In the genomic region with DNA sequence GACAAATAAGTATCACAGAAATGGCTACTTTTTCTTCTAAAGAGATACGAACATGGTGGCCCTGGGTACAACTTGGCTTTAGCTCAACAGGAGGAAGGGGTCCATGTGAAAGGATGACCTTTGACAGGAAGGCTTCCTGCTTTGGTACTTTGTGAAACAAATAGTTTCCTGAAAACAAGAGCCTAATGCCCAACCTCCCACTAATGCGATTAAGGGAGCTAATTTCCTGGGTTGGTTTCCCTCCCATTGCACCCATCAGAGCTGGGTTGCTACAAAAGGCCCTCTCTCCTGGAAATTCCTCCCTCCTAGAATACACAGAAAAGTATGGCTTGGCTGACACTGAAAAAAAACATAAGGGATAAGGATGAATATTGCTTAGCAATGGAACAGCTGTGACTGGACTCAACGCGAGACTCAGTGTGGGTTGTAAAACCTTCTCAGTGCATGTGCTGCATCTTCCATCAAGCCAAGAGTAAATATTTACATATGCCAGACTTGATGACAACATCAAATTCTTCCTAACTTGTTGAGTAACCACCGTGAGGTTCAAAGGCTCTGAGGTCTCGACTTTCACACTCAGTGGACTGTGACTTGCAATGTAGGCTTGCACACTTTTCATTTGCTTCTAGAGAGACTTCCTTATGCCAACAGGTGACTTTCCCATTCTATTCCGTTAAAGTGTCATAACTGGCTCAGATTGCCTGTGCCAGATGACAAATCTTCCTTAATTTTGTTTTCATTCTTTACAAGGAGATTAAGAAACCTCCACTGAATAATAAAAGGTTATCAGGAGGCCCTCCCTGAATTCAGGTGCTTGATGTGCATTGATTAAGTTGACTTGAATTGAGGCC, we compare ENCODE assay signal across 19 cellular contexts.
A peak's percentile ranks its signal among the peaks of the same experiment; 100 is the strongest.
DNase-seq lines count a peak whose midpoint lies in the region; ATAC-seq and TF ChIP-seq lines count a peak whose summit lies in the region.
"Had no signal": no experiment of that assay in that cellular context is flagged by ENCODE, and none has a peak within 500 bp of the region (broad histone marks: within the 10 kb centered on the region; RNA-seq: fewer than 3 reads in every experiment).

No MANE protein-coding gene starts in this region.

- H3K4me1 ChIP-seq in A673 (ENCODE audit: insufficient read depth, low read length, poor library complexity, severe bottlenecking) (no peaks in the 10 kb centered on the region), lung (ENCODE audit: control insufficient read depth in 2 of 2, insufficient read depth in 2 of 2, low read length in 2 of 2) (no peaks in the 10 kb centered on the region), H9 (ENCODE audit: insufficient read depth, low read length) (peaks cover 6% of the 10 kb centered on the region; the same call in 1 of the 2 replicates)

- no peak overlapping the region for H3K4me3 Mint-ChIP-seq in H9
- H3K4me3 Mint-ChIP-seq: activated CD4-positive, alpha-beta T cell treated with anti-CD3 and anti-CD28 coated beads, Interleukin-2, amount 10 ng/mL, durations not matched to agents 7 days and 5 days; activated naive CD4-positive, alpha-beta T cell treated with anti-CD3 and anti-CD28 coated beads, Interleukin-2, amount 10 ng/mL, durations not matched to agents 7 days and 5 days; CD4-positive, alpha-beta memory T cell had no signal

- BruUV-seq in A673 (replicated peaks; lab: Mats Ljungman, UMichigan), result no TSS peak

- H4K91ac ChIP-seq in H9 (ENCODE audit: insufficient read length, low read depth, low read length), result no peak overlapping the region

- no peak overlapping the region for H4K8ac ChIP-seq in H9 (replicated peaks; ENCODE audit: insufficient read length, low read depth, low read length)

- no peak overlapping the region for H2AFZ ChIP-seq in H9 (ENCODE audit: low read length)

- H3K9me3 Mint-ChIP-seq in H9, result no peaks in the 10 kb centered on the region
- H3K9me3 Mint-ChIP-seq: activated CD4-positive, alpha-beta T cell treated with anti-CD3 and anti-CD28 coated beads, Interleukin-2, amount 10 ng/mL, durations not matched to agents 7 days and 5 days; activated naive CD4-positive, alpha-beta T cell treated with anti-CD3 and anti-CD28 coated beads, Interleukin-2, amount 10 ng/mL, durations not matched to agents 7 days and 5 days had no signal

- no peaks in the 10 kb centered on the region for H3K9me3 ChIP-seq in A673 (ENCODE audit: low read depth, low read length, poor library complexity, severe bottlenecking)
- H3K9me3 ChIP-seq in lung (ENCODE audit: control insufficient read depth in 2 of 2, insufficient read depth in 1 of 2, low read length in 1 of 2), result peaks cover 0 to 4% of the 10 kb centered on the region in 2 donors
- no peaks in the 10 kb centered on the region for H3K9me3 ChIP-seq in H9 (ENCODE audit: control insufficient read depth, low read depth, low read length)

- no peaks in the 10 kb centered on the region for H3K23me2 ChIP-seq in H9 (ENCODE audit: insufficient read length, low read depth, low read length, poor library complexity, severe bottlenecking)

- CTCF ChIA-PET in A673 (lab: Charles Lee), result no interaction called here

- H3K79me1 ChIP-seq in H9 (ENCODE audit: insufficient read depth, low read depth, low read length, poor library complexity, severe bottlenecking), result no peaks in the 10 kb centered on the region

- POLR2A ChIA-PET in A673 (lab: Charles Lee; ENCODE audit: low non-redundant PET), result no interaction called here

- no peak overlapping the region for H3K14ac ChIP-seq in H9 (ENCODE audit: insufficient read depth, low read length)

- DNase-seq in A673 (ENCODE audit: low spot score) (peak; percentile 76), LHCN-M2 (ENCODE audit: low read depth) (peak; percentile 42), fibroblast of gingiva (ENCODE audit: low read depth) (peak; percentile 59), lung (ENCODE audit: low spot score) (no peak), H9 (no peak)
- DNase-seq: ACHN; activated CD4-positive, alpha-beta T cell treated with anti-CD3 and anti-CD28 coated beads, Interleukin-2, amount 10 ng/mL, durations not matched to agents 7 days and 5 days; activated naive CD4-positive, alpha-beta T cell treated with anti-CD3 and anti-CD28 coated beads, Interleukin-2, amount 10 ng/mL, durations not matched to agents 7 days and 5 days; activated T-cell treated with anti-CD3 and anti-CD28 coated beads for 4 hours; brain microvascular endothelial cell; CD4-positive, alpha-beta memory T cell; Kasumi-1; NCI-H146; NCI-H69; right cardiac atrium; stimulated activated CD4-positive, alpha-beta T cell treated with anti-CD3 and anti-CD28 coated beads, Interleukin-2, amount 100 ng/mL, for 48 hours had no signal

- no peak overlapping the region for H3K4me2 ChIP-seq in H9 (ENCODE audit: insufficient read depth, insufficient read length, low read length)

- no peak overlapping the region for H3K56ac ChIP-seq in H9 (ENCODE audit: insufficient read length, low read depth, low read length)

- H2BK15ac ChIP-seq in H9 (ENCODE audit: low read depth, low read length), result no peak overlapping the region

- no peak overlapping the region for H3K27ac Mint-ChIP-seq in H9
- H3K27ac Mint-ChIP-seq: activated CD4-positive, alpha-beta T cell treated with anti-CD3 and anti-CD28 coated beads, Interleukin-2, amount 10 ng/mL, durations not matched to agents 7 days and 5 days; activated naive CD4-positive, alpha-beta T cell treated with anti-CD3 and anti-CD28 coated beads, Interleukin-2, amount 10 ng/mL, durations not matched to agents 7 days and 5 days; CD4-positive, alpha-beta memory T cell had no signal

- H3K4me3 ChIP-seq in A673 (ENCODE audit: low read depth, low read length, poor library complexity, severe bottlenecking) (no peak overlapping the region), lung (no peak overlapping the region)

- H4K5ac ChIP-seq in H9 (ENCODE audit: insufficient read length, low read depth, low read length), result no peak overlapping the region

- TF ChIP-seq CTCF in A673 (conservative IDR thresholded peaks at IDR 0.05; ENCODE audit: low read depth, low read length) (no peak), lung (IDR thresholded peaks at IDR 0.05; ENCODE audit: control extremely low read depth, extremely low read depth) (no peak), H9 (conservative IDR thresholded peaks at IDR 0.05) (no peak)

- no peak overlapping the region for H3T11ph ChIP-seq in H9 (ENCODE audit: low read length)

- H3K4me1 Mint-ChIP-seq in H9, result peaks cover 11 to 16% of the 10 kb centered on the region in 2 experiments
- H3K4me1 Mint-ChIP-seq: activated CD4-positive, alpha-beta T cell treated with anti-CD3 and anti-CD28 coated beads, Interleukin-2, amount 10 ng/mL, durations not matched to agents 7 days and 5 days; activated naive CD4-positive, alpha-beta T cell treated with anti-CD3 and anti-CD28 coated beads, Interleukin-2, amount 10 ng/mL, durations not matched to agents 7 days and 5 days; CD4-positive, alpha-beta memory T cell had no signal

- peak overlapping the region; percentile 37 for H3K27ac ChIP-seq in A673 (ENCODE audit: low read depth, low read length, poor library complexity, severe bottlenecking)
- no peak overlapping the region for H3K27ac ChIP-seq in lung (ENCODE audit: low read depth in 1 of 2, low read length in 1 of 2)
- H3K27ac ChIP-seq in H9 (ENCODE audit: insufficient read length, low read depth, low read length), result no peak overlapping the region
- H3K27ac ChIP-seq: brain microvascular endothelial cell had no signal

- H3K27me3 ChIP-seq in A673 (replicated peaks; ENCODE audit: insufficient read depth, low read depth, low read length, poor library complexity) (no peaks in the 10 kb centered on the region), lung (ENCODE audit: control insufficient read depth, insufficient read depth) (no peaks in the 10 kb centered on the region), H9 (ENCODE audit: insufficient read depth, low read length) (no peaks in the 10 kb centered on the region)
- H3K27me3 ChIP-seq: brain microvascular endothelial cell had no signal

- no peak overlapping the region for H3K23ac ChIP-seq in H9 (ENCODE audit: insufficient read length, low read depth, low read length)

- no peak overlapping the region for H3K4ac ChIP-seq in H9 (ENCODE audit: low read depth, low read length)

- H3K9ac ChIP-seq in H9 (ENCODE audit: extremely low read depth, insufficient read length, low read length), result no peak overlapping the region

- no peak overlapping the region for H2BK120ac ChIP-seq in H9 (ENCODE audit: low read depth, low read length, poor library complexity, severe bottlenecking)

- H3K36me3 ChIP-seq in A673 (ENCODE audit: insufficient read depth, low read length, poor library complexity, severe bottlenecking) (no peaks in the 10 kb centered on the region), lung (ENCODE audit: control insufficient read depth in 2 of 2, insufficient read depth in 2 of 2, low read length in 2 of 2) (peaks cover 15 to 66% of the 10 kb centered on the region in 2 donors)
- H3K36me3 ChIP-seq: brain microvascular endothelial cell had no signal

- no peak overlapping the region for H2BK20ac ChIP-seq in H9 (ENCODE audit: low read depth, low read length, poor library complexity, severe bottlenecking)

- ATAC-seq in lung (ENCODE audit: insufficient read depth, low FRiP score) (peak; percentile 39), GM18502 (IDR thresholded peaks at IDR 0.05; ENCODE audit: poor library complexity, unreplicated experiment) (no peak), GM18873 (IDR thresholded peaks at IDR 0.05; ENCODE audit: low FRiP score, unreplicated experiment) (no peak), GM18907 (IDR thresholded peaks at IDR 0.05; ENCODE audit: unreplicated experiment) (no peak)
- ATAC-seq: right cardiac atrium had no signal

- intact Hi-C loops in A673 (cut with micrococcal nuclease; ENCODE audit: unreplicated experiment), result no loop called here

- no peaks in the 10 kb centered on the region for H3K79me2 ChIP-seq in H9 (ENCODE audit: insufficient read depth, low read length)

- H2BK12ac ChIP-seq in H9 (ENCODE audit: insufficient read length, low read depth, low read length), result no peak overlapping the region

- H4K20me1 ChIP-seq in H9 (ENCODE audit: control insufficient read depth, insufficient read depth, insufficient read length), result no peaks in the 10 kb centered on the region

- H3K36me3 Mint-ChIP-seq in H9 (ENCODE audit: insufficient read depth in 1 of 3, low read depth in 3 of 3), result no peaks in the 10 kb centered on the region
- H3K36me3 Mint-ChIP-seq: activated naive CD4-positive, alpha-beta T cell treated with anti-CD3 and anti-CD28 coated beads, Interleukin-2, amount 10 ng/mL, durations not matched to agents 7 days and 5 days; CD4-positive, alpha-beta memory T cell had no signal

- no peak overlapping the region for H2BK5ac ChIP-seq in H9 (ENCODE audit: insufficient read length, low read length)

- no peak overlapping the region for H3K18ac ChIP-seq in H9 (ENCODE audit: insufficient read length, low read depth, low read length)

- H2AK5ac ChIP-seq in H9 (ENCODE audit: insufficient read length, low read length), result no peak overlapping the region

- H3K27me3 Mint-ChIP-seq in H9 (ENCODE audit: low read depth), result no peaks in the 10 kb centered on the region; the same call in 1 of the 2 replicates
- H3K27me3 Mint-ChIP-seq: activated CD4-positive, alpha-beta T cell treated with anti-CD3 and anti-CD28 coated beads, Interleukin-2, amount 10 ng/mL, durations not matched to agents 7 days and 5 days; activated naive CD4-positive, alpha-beta T cell treated with anti-CD3 and anti-CD28 coated beads, Interleukin-2, amount 10 ng/mL, durations not matched to agents 7 days and 5 days; CD4-positive, alpha-beta memory T cell had no signal

- 53 to 73% methylated on average over 7 of the region's 7 CpGs for WGBS in lung, 2 donors
- no CpG with 5 or more reads among the region's 7 CpGs for WGBS in H9 (ENCODE audit: extremely low coverage, insufficient read length, low lambda C conversion rate)

Comparison
In these comparisons a context has a peak if more than half of its experiments do, and no peak if none do; other contexts are left out.
1. DNase-seq: peak in A673 (single experiment), LHCN-M2 (single experiment) and fibroblast of gingiva (single experiment); none in lung (single experiment) and H9 (single experiment).